ENCODE assay signal across 8 cellular contexts in the genomic region with DNA sequence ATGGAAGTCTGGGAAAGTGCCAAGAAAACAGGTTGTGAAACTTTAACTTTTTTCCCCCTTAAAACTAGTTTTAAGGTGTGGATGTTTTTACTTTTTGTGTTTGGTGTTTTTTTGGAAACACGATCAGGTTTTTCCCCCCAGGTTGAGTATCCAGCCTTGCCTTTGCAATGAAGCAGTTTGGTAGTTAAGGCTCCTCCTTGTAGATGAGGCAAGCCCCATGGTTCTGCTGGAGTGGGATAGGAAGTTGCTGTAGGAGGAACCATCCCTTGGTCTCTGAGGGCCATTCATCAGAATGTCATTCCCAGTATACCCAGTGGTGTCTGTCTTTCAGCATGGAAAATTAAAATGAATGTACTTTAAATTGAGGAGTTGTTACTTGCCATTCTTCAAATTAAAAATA. TPM values are rescaled to one million over a fixed set of nuclear protein-coding genes. Genes with fewer than 3 reads are reported as not detected.
DNase-seq lines count a peak whose midpoint lies in the region; ATAC-seq lines count a peak whose summit lies in the region.

No MANE protein-coding gene starts in this region.

- CTCF ChIA-PET in activated CD8-positive, alpha-beta T cell treated with anti-CD3 and anti-CD28 coated beads, Interleukin-2, amount 10 ng/mL, durations not matched to agents 7 days and 5 days (lab: Charles Lee) = interaction anchor here (0.8 to 1.6 kb wide), 3 partner anchors 74 to 262 kb away, joined by 3 to 7 read pairs (median 4); no protein-coding TSS in a partner anchor

- peak overlapping the region; percentile 91; the same call in 1 of the 2 replicates for H3K9ac ChIP-seq in iPS-20b (ENCODE audit: low read depth, low read length)

- H3K4me3 ChIP-seq in iPS-20b (ENCODE audit: low read length) = peak overlapping the region; percentile 88

- no peaks in the 10 kb centered on the region; the same call in 1 of the 2 replicates for H3K27me3 ChIP-seq in iPS-20b (ENCODE audit: insufficient read depth, low read length)

- ATAC-seq in stimulated activated naive CD8-positive, alpha-beta T cell treated with anti-CD3 and anti-CD28 coated beads, Interleukin-15, Interleukin-2, amounts not matched to agents 100 U/mL and 50 U/mL, for 24 hours = no peak
- ATAC-seq in activated CD8-positive, alpha-beta T cell treated with anti-CD3 and anti-CD28 coated beads, Interleukin-2, amount 10 ng/mL, durations not matched to agents 7 days and 5 days = no peak
- ATAC-seq in HG03442 (IDR thresholded peaks at IDR 0.05; ENCODE audit: unreplicated experiment) = no peak
- ATAC-seq in GM21737 (IDR thresholded peaks at IDR 0.05; ENCODE audit: unreplicated experiment) = no peak
- no peak for ATAC-seq in HG03457 (IDR thresholded peaks at IDR 0.05; ENCODE audit: unreplicated experiment)

- H3K36me3 Mint-ChIP-seq in stimulated activated naive CD8-positive, alpha-beta T cell treated with anti-CD3 and anti-CD28 coated beads, Interleukin-15, Interleukin-2, amounts not matched to agents 100 ng/mL and 50 ng/mL, for 24 hours (ENCODE audit: low read depth) = peaks cover 12% of the 10 kb centered on the region
- peaks cover 16% of the 10 kb centered on the region for H3K36me3 Mint-ChIP-seq in activated CD8-positive, alpha-beta T cell treated with anti-CD3 and anti-CD28 coated beads, Interleukin-2, amount 10 ng/mL, durations not matched to agents 7 days and 5 days (ENCODE audit: low read depth)

- peak overlapping the region; percentile 99 for H3K4me3 Mint-ChIP-seq in stimulated activated naive CD8-positive, alpha-beta T cell treated with anti-CD3 and anti-CD28 coated beads, Interleukin-15, Interleukin-2, amounts not matched to agents 100 ng/mL and 50 ng/mL, for 24 hours
- H3K4me3 Mint-ChIP-seq in activated CD8-positive, alpha-beta T cell treated with anti-CD3 and anti-CD28 coated beads, Interleukin-2, amount 10 ng/mL, durations not matched to agents 7 days and 5 days = peak overlapping the region; percentile 90

- H3K4me1 ChIP-seq in iPS-20b (ENCODE audit: insufficient read depth, low read length) = peaks cover 55% of the 10 kb centered on the region

- no peaks in the 10 kb centered on the region for H3K9me3 Mint-ChIP-seq in stimulated activated naive CD8-positive, alpha-beta T cell treated with anti-CD3 and anti-CD28 coated beads, Interleukin-15, Interleukin-2, amounts not matched to agents 100 ng/mL and 50 ng/mL, for 24 hours
- H3K9me3 Mint-ChIP-seq in activated CD8-positive, alpha-beta T cell treated with anti-CD3 and anti-CD28 coated beads, Interleukin-2, amount 10 ng/mL, durations not matched to agents 7 days and 5 days (ENCODE audit: insufficient read depth) = no peaks in the 10 kb centered on the region

- no peaks in the 10 kb centered on the region for H3K27me3 Mint-ChIP-seq in stimulated activated naive CD8-positive, alpha-beta T cell treated with anti-CD3 and anti-CD28 coated beads, Interleukin-15, Interleukin-2, amounts not matched to agents 100 ng/mL and 50 ng/mL, for 24 hours
- peaks cover 4% of the 10 kb centered on the region for H3K27me3 Mint-ChIP-seq in activated CD8-positive, alpha-beta T cell treated with anti-CD3 and anti-CD28 coated beads, Interleukin-2, amount 10 ng/mL, durations not matched to agents 7 days and 5 days (ENCODE audit: low read depth)

- H3K4me1 Mint-ChIP-seq in stimulated activated naive CD8-positive, alpha-beta T cell treated with anti-CD3 and anti-CD28 coated beads, Interleukin-15, Interleukin-2, amounts not matched to agents 100 ng/mL and 50 ng/mL, for 24 hours (ENCODE audit: low read depth) = peaks cover 79% of the 10 kb centered on the region
- peaks cover 63% of the 10 kb centered on the region for H3K4me1 Mint-ChIP-seq in activated CD8-positive, alpha-beta T cell treated with anti-CD3 and anti-CD28 coated beads, Interleukin-2, amount 10 ng/mL, durations not matched to agents 7 days and 5 days (ENCODE audit: low read depth)

- H3K27ac Mint-ChIP-seq in stimulated activated naive CD8-positive, alpha-beta T cell treated with anti-CD3 and anti-CD28 coated beads, Interleukin-15, Interleukin-2, amounts not matched to agents 100 ng/mL and 50 ng/mL, for 24 hours = peak overlapping the region; percentile 97
- H3K27ac Mint-ChIP-seq in activated CD8-positive, alpha-beta T cell treated with anti-CD3 and anti-CD28 coated beads, Interleukin-2, amount 10 ng/mL, durations not matched to agents 7 days and 5 days = no peak overlapping the region

- POLR2A ChIA-PET in activated CD8-positive, alpha-beta T cell treated with anti-CD3 and anti-CD28 coated beads, Interleukin-2, amount 10 ng/mL, durations not matched to agents 7 days and 5 days (lab: Charles Lee) = no interaction called here

- no peak for DNase-seq in stimulated activated naive CD8-positive, alpha-beta T cell treated with anti-CD3 and anti-CD28 coated beads, Interleukin-15, Interleukin-2, amounts not matched to agents 100 U/mL and 50 U/mL, for 24 hours
- DNase-seq in activated CD8-positive, alpha-beta T cell treated with anti-CD3 and anti-CD28 coated beads, Interleukin-2, amount 10 ng/mL, durations not matched to agents 7 days and 5 days = no peak
- no peak for DNase-seq in cerebellar nuclear complex (lab: John Stamatoyannopoulos, UW)

- no peaks in the 10 kb centered on the region for H3K36me3 ChIP-seq in iPS-20b (ENCODE audit: insufficient read depth, low read depth, low read length)

- no peak overlapping the region for H3K27ac ChIP-seq in iPS-20b (ENCODE audit: low read length)

- no peaks in the 10 kb centered on the region for H3K9me3 ChIP-seq in iPS-20b (ENCODE audit: insufficient read depth, low read depth, low read length)

RNA-seq across cellular contexts. Expression of a gene that starts 2.7 kb away (rescaled TPM):
- 10 to 100 TPM; 55.8 to 57.6 TPM for total RNA-seq in activated CD8-positive, alpha-beta T cell treated with anti-CD3 and anti-CD28 coated beads, Interleukin-2, amount 10 ng/mL, durations not matched to agents 7 days and 5 days
